In genomic region chr13:19782049-19782726, GRCh38 we compare ENCODE assay signal across 8 cellular contexts. TPM values are rescaled to one million over a fixed set of nuclear protein-coding genes. Genes with fewer than 3 reads are reported as not detected.
A peak's percentile ranks its signal among the peaks of the same experiment; 100 is the strongest.
DNase-seq lines count a peak whose midpoint lies in the region; ATAC-seq and TF ChIP-seq lines count a peak whose summit lies in the region.

No MANE protein-coding gene starts in this region.

- H3K9ac ChIP-seq in stomach smooth muscle (ENCODE audit: low read length in 2 of 2), result peak overlapping the region; percentile 98 to 99

- H3K4me1 Mint-ChIP-seq in neural crest cell, result peaks cover 15% of the 10 kb centered on the region

- DNase-seq in NK-92 treated with Interleukin-12 subunit alpha and Interleukin-12 subunit beta, amount 100 ng/mL, for 24 hours (lab: John Stamatoyannopoulos, UW), result peak; percentile 57
- no peak for DNase-seq in NK-92 (lab: John Stamatoyannopoulos, UW; ENCODE audit: unreplicated experiment)
- peak; percentile 49 for DNase-seq in OCI-M1 (lab: John Stamatoyannopoulos, UW)
- DNase-seq in activated gamma-delta T cell (lab: John Stamatoyannopoulos, UW), result peak; percentile 36
- DNase-seq in fibroblast of villous mesenchyme (ENCODE audit: low read depth), result peak; percentile 68
- DNase-seq in neural crest cell (ENCODE audit: low read depth, low spot score), result peak; percentile 29

- TF ChIP-seq CTCF in fibroblast of villous mesenchyme (IDR thresholded peaks at IDR 0.05; ENCODE audit: insufficient read depth, low read depth, low read length), result no peak
- no peak for TF ChIP-seq CTCF in neural crest cell (conservative IDR thresholded peaks at IDR 0.05)

- peak overlapping the region; percentile 99 for H3K4me3 Mint-ChIP-seq in neural crest cell

- H3K4me3 ChIP-seq in fibroblast of villous mesenchyme (ENCODE audit: low read depth, low read length), result peak overlapping the region; percentile 94
- peak overlapping the region; percentile 98 to 99 for H3K4me3 ChIP-seq in stomach smooth muscle (ENCODE audit: low read length in 2 of 2)

- H3K27ac ChIP-seq in stomach smooth muscle (ENCODE audit: low read length), result peak overlapping the region; percentile 95

- H3K4me1 ChIP-seq in stomach smooth muscle (ENCODE audit: control insufficient read depth, insufficient read depth, low read length), result peaks cover 7% of the 10 kb centered on the region

- H3K36me3 Mint-ChIP-seq in neural crest cell (ENCODE audit: low read depth), result peaks cover 12% of the 10 kb centered on the region

- no peaks in the 10 kb centered on the region for H3K36me3 ChIP-seq in stomach smooth muscle (ENCODE audit: control insufficient read depth in 2 of 2, insufficient read depth in 2 of 2, low read length in 2 of 2)

- H3K27me3 ChIP-seq in stomach smooth muscle (ENCODE audit: control insufficient read depth in 1 of 2, insufficient read depth in 2 of 2, low read length in 2 of 2), result no peaks in the 10 kb centered on the region

- H3K27ac Mint-ChIP-seq in neural crest cell (ENCODE audit: unreplicated experiment), result peak overlapping the region; percentile 99

- ATAC-seq in HG03064 (IDR thresholded peaks at IDR 0.05; ENCODE audit: low read depth, unreplicated experiment), result peak; percentile 30

- no peaks in the 10 kb centered on the region for H3K9me3 Mint-ChIP-seq in neural crest cell

- peaks cover 4% of the 10 kb centered on the region for H3K27me3 Mint-ChIP-seq in neural crest cell (ENCODE audit: low read depth)

- H3K9me3 ChIP-seq in stomach smooth muscle (ENCODE audit: control insufficient read depth in 2 of 2, low read length in 2 of 2), result no peaks in the 10 kb centered on the region

RNA-seq across cellular contexts. Expression of gene PSPC1, which starts 0.6 kb away (rescaled TPM):
- total RNA-seq in fibroblast of villous mesenchyme (76.7 and 80.7 TPM in 2 replicates), neural crest cell (81.1 and 85.3 TPM in 2 replicates)
